ENCODE assay signal across 38 cellular contexts in genomic region chr1:171625225-171625624, GRCh38. TPM values are rescaled to one million over a fixed set of nuclear protein-coding genes. Genes with fewer than 3 reads are reported as not detected.
"Had no signal": no experiment of that assay in that cellular context is flagged by ENCODE, and none has a peak within 500 bp of the region (broad histone marks: within the 10 kb centered on the region; RNA-seq: fewer than 3 reads in every experiment).

No MANE protein-coding gene starts in this region.

- H3K27me3 ChIP-seq: adrenal gland, body of pancreas, brain microvascular endothelial cell, breast epithelium had no signal

- H3K4me3 ChIP-seq: adrenal gland, body of pancreas, breast epithelium had no signal

- H3K9me3 Mint-ChIP-seq: activated B cell treated with CpG ODN at 0.5 μM for 24 hours; activated CD4-positive, alpha-beta memory T cell treated with anti-CD3 and anti-CD28 coated beads for 36 hours; activated CD4-positive, alpha-beta T cell treated with anti-CD3 and anti-CD28 coated beads, Interleukin-2, amount 10 ng/mL, durations not matched to agents 24 days and 14 days; activated CD8-positive, alpha-beta T cell treated with anti-CD3 and anti-CD28 coated beads for 36 hours; activated naive CD4-positive, alpha-beta T cell treated with anti-CD3 and anti-CD28 coated beads for 36 hours; activated naive CD4-positive, alpha-beta T cell treated with anti-CD3 and anti-CD28 coated beads, Interleukin-2, amount 50 U/mL, for 72 hours; activated naive CD8-positive, alpha-beta T cell treated with anti-CD3 and anti-CD28 coated beads for 36 hours; activated T-cell treated with anti-CD3 and anti-CD28 coated beads, Interleukin-2, amount 50 U/mL, for 4 hours; activated T-cell treated with anti-CD3 and anti-CD28 coated beads, Interleukin-2, amount 50 U/mL, for 72 hours; activated T-helper 1 cell treated with anti-CD3 and anti-CD28 coated beads, Interleukin-12 subunit alpha, Interleukin-12 subunit beta, Interleukin-2, Interleukin-4 antibody, amounts not matched to agents 30 ng/mL and 10 ng/mL and 1 ng/mL, durations not matched to agents 14 hours and 24 hours and 36 hours; activated T-helper 17 cell treated with anti-CD3 and anti-CD28 coated beads, Interleukin-2, amount 50 U/mL, for 72 hours; T-helper 2 cell treated with Interferon-gamma antibody and Interleukin-4, amounts not matched to agents 5 μg/mL and 100 μg/mL, for 36 hours had no signal

- ATAC-seq: activated CD8-positive, alpha-beta T cell treated with anti-CD3 and anti-CD28 coated beads for 36 hours; activated naive CD4-positive, alpha-beta T cell treated with anti-CD3 and anti-CD28 coated beads, Interleukin-2, amount 50 U/mL, for 72 hours; activated T-cell treated with anti-CD3 and anti-CD28 coated beads, Interleukin-2, amount 50 U/mL, for 4 hours; activated T-cell treated with anti-CD3 and anti-CD28 coated beads, Interleukin-2, amount 50 U/mL, for 72 hours; activated T-helper 17 cell treated with anti-CD3 and anti-CD28 coated beads, Interleukin-2, amount 50 U/mL, for 72 hours; body of pancreas had no signal

- H3K4me1 ChIP-seq: adrenal gland, body of pancreas, breast epithelium had no signal

- DNase-seq: activated B cell treated with CpG ODN at 0.5 μM for 24 hours; activated CD4-positive, alpha-beta memory T cell treated with anti-CD3 and anti-CD28 coated beads for 36 hours; activated CD4-positive, alpha-beta T cell treated with anti-CD3 and anti-CD28 coated beads for 4 hours; activated CD4-positive, alpha-beta T cell treated with anti-CD3 and anti-CD28 coated beads, Interleukin-2, amount 10 ng/mL, durations not matched to agents 24 days and 14 days; activated CD4-positive, alpha-beta T cell treated with anti-CD3 and anti-CD28 coated beads, Interleukin-2, amount 50 U/mL, for 1 hour; activated CD4-positive, alpha-beta T cell treated with anti-CD3 and anti-CD28 coated beads, Interleukin-2, amount 50 U/mL, for 4 hours; activated CD4-positive, CD25-positive, alpha-beta regulatory T cell treated with anti-CD3 and anti-CD28 coated beads, Interleukin-2, amount 50 U/mL, for 72 hours; activated CD8-positive, alpha-beta memory T cell treated with anti-CD3 and anti-CD28 coated beads, Interleukin-2, amount 50 U/mL, for 4 hours; activated CD8-positive, alpha-beta T cell treated with anti-CD3 and anti-CD28 coated beads for 36 hours; activated effector memory CD4-positive, alpha-beta T cell treated with anti-CD3 and anti-CD28 coated beads, Interleukin-2, amount 50 U/mL, for 16 hours; activated gamma-delta T cell treated with Interleukin-2 at 50 U/mL for 16 hours; activated naive CD4-positive, alpha-beta T cell; activated naive CD4-positive, alpha-beta T cell treated with anti-CD3 and anti-CD28 coated beads for 36 hours; activated naive CD4-positive, alpha-beta T cell treated with anti-CD3 and anti-CD28 coated beads, Interleukin-2, amount 50 U/mL, for 16 hours; activated naive CD8-positive, alpha-beta T cell treated with anti-CD3 and anti-CD28 coated beads for 36 hours; activated T-cell treated with anti-CD3 and anti-CD28 coated beads for 4 hours; activated T-cell treated with anti-CD3 and anti-CD28 coated beads, Interleukin-2, amount 50 U/mL, for 1 hour; activated T-cell treated with anti-CD3 and anti-CD28 coated beads, Interleukin-2, amount 50 U/mL, for 4 hours; activated T-cell treated with anti-CD3 and anti-CD28 coated beads, Interleukin-2, amount 50 U/mL, for 72 hours; adrenal gland; amniotic stem cell; body of pancreas; brain microvascular endothelial cell; central memory CD4-positive, alpha-beta T cell; T-helper 2 cell; T-helper 9 cell had no signal

- H3K36me3 ChIP-seq: adrenal gland, brain microvascular endothelial cell, breast epithelium had no signal

- H3K36me3 Mint-ChIP-seq: activated CD4-positive, alpha-beta memory T cell treated with anti-CD3 and anti-CD28 coated beads for 36 hours; activated naive CD4-positive, alpha-beta T cell treated with anti-CD3 and anti-CD28 coated beads, Interleukin-2, amount 50 U/mL, for 72 hours; activated naive CD8-positive, alpha-beta T cell treated with anti-CD3 and anti-CD28 coated beads for 36 hours had no signal

- H3K4me1 Mint-ChIP-seq: activated B cell treated with CpG ODN at 0.5 μM for 24 hours; activated CD4-positive, alpha-beta T cell treated with anti-CD3 and anti-CD28 coated beads, Interleukin-2, amount 10 ng/mL, durations not matched to agents 24 days and 14 days; activated naive CD8-positive, alpha-beta T cell treated with anti-CD3 and anti-CD28 coated beads for 36 hours; activated T-helper 17 cell treated with anti-CD3 and anti-CD28 coated beads, Interleukin-2, amount 50 U/mL, for 72 hours had no signal

- H3K4me3 Mint-ChIP-seq: activated B cell treated with CpG ODN at 0.5 μM for 24 hours; activated CD4-positive, alpha-beta memory T cell treated with anti-CD3 and anti-CD28 coated beads for 36 hours; activated CD4-positive, alpha-beta T cell treated with anti-CD3 and anti-CD28 coated beads, Interleukin-2, amount 10 ng/mL, durations not matched to agents 24 days and 14 days; activated CD8-positive, alpha-beta T cell treated with anti-CD3 and anti-CD28 coated beads for 36 hours; activated naive CD4-positive, alpha-beta T cell treated with anti-CD3 and anti-CD28 coated beads for 36 hours; activated naive CD8-positive, alpha-beta T cell treated with anti-CD3 and anti-CD28 coated beads for 36 hours; activated T-cell treated with anti-CD3 and anti-CD28 coated beads, Interleukin-2, amount 50 U/mL, for 4 hours; activated T-cell treated with anti-CD3 and anti-CD28 coated beads, Interleukin-2, amount 50 U/mL, for 72 hours; activated T-helper 1 cell treated with anti-CD3 and anti-CD28 coated beads, Interleukin-12 subunit alpha, Interleukin-12 subunit beta, Interleukin-2, Interleukin-4 antibody, amounts not matched to agents 30 ng/mL and 10 ng/mL and 1 ng/mL, durations not matched to agents 14 hours and 24 hours and 36 hours; activated T-helper 17 cell treated with anti-CD3 and anti-CD28 coated beads, Interleukin-2, amount 50 U/mL, for 72 hours; T-helper 2 cell treated with Interferon-gamma antibody and Interleukin-4, amounts not matched to agents 5 μg/mL and 100 μg/mL, for 36 hours had no signal

- FAIRE-seq: astrocyte, TTC549 had no signal

- H3K27ac ChIP-seq: adrenal gland, body of pancreas, brain microvascular endothelial cell, breast epithelium, VCaP had no signal

- H3K9me3 ChIP-seq: adrenal gland, body of pancreas, breast epithelium had no signal

- H3K27ac Mint-ChIP-seq: activated B cell treated with CpG ODN at 0.5 μM for 24 hours; activated CD4-positive, alpha-beta memory T cell treated with anti-CD3 and anti-CD28 coated beads for 36 hours; activated CD4-positive, alpha-beta T cell treated with anti-CD3 and anti-CD28 coated beads, Interleukin-2, amount 10 ng/mL, durations not matched to agents 24 days and 14 days; activated CD8-positive, alpha-beta T cell treated with anti-CD3 and anti-CD28 coated beads for 36 hours; activated naive CD4-positive, alpha-beta T cell treated with anti-CD3 and anti-CD28 coated beads for 36 hours; activated naive CD8-positive, alpha-beta T cell treated with anti-CD3 and anti-CD28 coated beads for 36 hours; activated T-cell treated with anti-CD3 and anti-CD28 coated beads, Interleukin-2, amount 50 U/mL, for 72 hours; activated T-helper 1 cell treated with anti-CD3 and anti-CD28 coated beads, Interleukin-12 subunit alpha, Interleukin-12 subunit beta, Interleukin-2, Interleukin-4 antibody, amounts not matched to agents 30 ng/mL and 10 ng/mL and 1 ng/mL, durations not matched to agents 14 hours and 24 hours and 36 hours; activated T-helper 17 cell treated with anti-CD3 and anti-CD28 coated beads, Interleukin-2, amount 50 U/mL, for 72 hours; T-helper 2 cell treated with Interferon-gamma antibody and Interleukin-4, amounts not matched to agents 5 μg/mL and 100 μg/mL, for 36 hours had no signal

RNA-seq across cellular contexts. Expression of gene MYOCOS, which starts 3.2 kb away (rescaled TPM):
- total RNA-seq: activated CD4-positive, alpha-beta memory T cell treated with anti-CD3 and anti-CD28 coated beads for 36 hours; activated CD4-positive, alpha-beta T cell treated with anti-CD3 and anti-CD28 coated beads, Interleukin-2, amount 10 ng/mL, durations not matched to agents 24 days and 14 days; activated CD8-positive, alpha-beta memory T cell treated with anti-CD3 and anti-CD28 coated beads for 36 hours; activated CD8-positive, alpha-beta T cell treated with anti-CD3 and anti-CD28 coated beads for 36 hours; activated naive CD4-positive, alpha-beta T cell treated with anti-CD3 and anti-CD28 coated beads for 36 hours; adrenal gland; aorta; astrocyte; body of pancreas; breast epithelium; cardiac septum; cerebellum had no signal
- polyA plus RNA-seq: adrenal gland, aorta had no signal

RNA-seq across cellular contexts. Expression of gene MYOC, which starts 27.3 kb away (rescaled TPM):
- total RNA-seq: activated B cell treated with CpG ODN at 0.5 μM for 24 hours; activated CD4-positive, alpha-beta memory T cell treated with anti-CD3 and anti-CD28 coated beads for 36 hours; activated CD4-positive, alpha-beta T cell treated with anti-CD3 and anti-CD28 coated beads, Interleukin-2, amount 10 ng/mL, durations not matched to agents 24 days and 14 days; activated CD8-positive, alpha-beta memory T cell treated with anti-CD3 and anti-CD28 coated beads for 36 hours; activated CD8-positive, alpha-beta T cell treated with anti-CD3 and anti-CD28 coated beads for 36 hours; activated naive CD4-positive, alpha-beta T cell treated with anti-CD3 and anti-CD28 coated beads for 36 hours; activated naive CD4-positive, alpha-beta T cell treated with anti-CD3 and anti-CD28 coated beads, Interleukin-2, amount 50 U/mL, for 72 hours; activated naive CD8-positive, alpha-beta T cell treated with anti-CD3 and anti-CD28 coated beads for 36 hours; activated T-cell treated with anti-CD3 and anti-CD28 coated beads, Interleukin-2, amount 50 U/mL, for 4 hours; activated T-cell treated with anti-CD3 and anti-CD28 coated beads, Interleukin-2, amount 50 U/mL, for 72 hours; activated T-helper 1 cell treated with anti-CD3 and anti-CD28 coated beads, Interleukin-12 subunit alpha, Interleukin-12 subunit beta, Interleukin-2, Interleukin-4 antibody, amounts not matched to agents 30 ng/mL and 10 ng/mL and 1 ng/mL, durations not matched to agents 14 hours and 24 hours and 36 hours; activated T-helper 17 cell treated with anti-CD3 and anti-CD28 coated beads, Interleukin-2, amount 50 U/mL, for 72 hours; astrocyte had no signal
